ENCODE assay signal across 36 cellular contexts in the genomic region with DNA sequence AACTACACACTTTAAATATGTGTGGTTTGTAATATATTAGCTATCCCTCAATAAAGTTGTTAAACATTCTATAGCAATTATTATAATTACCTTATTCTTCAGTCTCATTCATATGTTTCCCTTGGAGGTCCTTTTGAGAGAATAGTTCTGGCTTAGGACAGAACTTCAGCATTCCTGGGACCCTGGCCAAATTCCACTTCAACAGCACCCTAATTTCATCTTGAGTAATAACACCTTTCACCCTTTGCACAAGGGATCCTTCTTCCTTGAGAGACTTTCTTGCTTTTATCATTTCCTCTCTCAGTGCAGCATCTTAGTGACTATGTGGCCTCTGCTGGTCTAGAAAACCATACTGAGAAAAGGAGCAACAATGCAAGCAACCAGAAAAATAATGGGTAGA.
"Had no signal": no experiment of that assay in that cellular context is flagged by ENCODE, and none has a peak within 500 bp of the region (broad histone marks: within the 10 kb centered on the region; RNA-seq: fewer than 3 reads in every experiment).

No MANE protein-coding gene starts in this region.

- H3K9me3 Mint-ChIP-seq: activated B cell treated with CpG ODN at 0.5 μM for 24 hours; activated CD4-positive, alpha-beta memory T cell treated with anti-CD3 and anti-CD28 coated beads for 36 hours; activated CD4-positive, alpha-beta T cell treated with anti-CD3 and anti-CD28 coated beads, Interleukin-2, amount 10 ng/mL, durations not matched to agents 24 days and 14 days; activated CD8-positive, alpha-beta T cell treated with anti-CD3 and anti-CD28 coated beads for 36 hours; activated naive CD4-positive, alpha-beta T cell treated with anti-CD3 and anti-CD28 coated beads, Interleukin-2, amount 10 ng/mL, durations not matched to agents 7 days and 5 days; activated naive CD4-positive, alpha-beta T cell treated with anti-CD3 and anti-CD28 coated beads, Interleukin-2, amount 50 U/mL, for 24 hours; activated naive CD8-positive, alpha-beta T cell treated with anti-CD3 and anti-CD28 coated beads, Interleukin-2, amount 10 ng/mL, durations not matched to agents 7 days and 5 days; activated naive CD8-positive, alpha-beta T cell treated with anti-CD3 and anti-CD28 coated beads, Interleukin-2, amount 50 U/mL, for 24 hours; activated T-cell treated with anti-CD3 and anti-CD28 coated beads, Interleukin-2, amount 50 U/mL, for 4 hours; activated T-cell treated with anti-CD3 and anti-CD28 coated beads, Interleukin-2, amount 50 U/mL, for 72 hours; activated T-helper 2 cell treated with anti-CD3 and anti-CD28 coated beads, Interferon-gamma antibody, Interleukin-2, Interleukin-4, amounts not matched to agents 10 μg/mL and 5 μg/mL and 100 μg/mL, durations not matched to agents 14 hours and 24 hours and 36 hours; T-helper 1 cell treated with Interleukin-12 subunit alpha and Interleukin-12 subunit beta and Interleukin-4 antibody, amounts not matched to agents 30 μg/mL and 1 μg/mL, for 36 hours; T-helper 2 cell treated with Interferon-gamma antibody and Interleukin-4, amounts not matched to agents 5 μg/mL and 100 μg/mL, for 36 hours had no signal

- DNase-seq: activated B cell treated with CpG ODN at 0.5 μM for 24 hours; activated CD4-positive, alpha-beta memory T cell treated with anti-CD3 and anti-CD28 coated beads for 36 hours; activated CD4-positive, alpha-beta T cell treated with anti-CD3 and anti-CD28 coated beads for 4 hours; activated CD4-positive, alpha-beta T cell treated with anti-CD3 and anti-CD28 coated beads, Interleukin-2, amount 10 ng/mL, durations not matched to agents 24 days and 14 days; activated CD4-positive, alpha-beta T cell treated with anti-CD3 and anti-CD28 coated beads, Interleukin-2, amount 50 U/mL, for 1 hour; activated CD4-positive, alpha-beta T cell treated with anti-CD3 and anti-CD28 coated beads, Interleukin-2, amount 50 U/mL, for 4 hours; activated CD4-positive, CD25-positive, alpha-beta regulatory T cell treated with anti-CD3 and anti-CD28 coated beads, Interleukin-2, amount 50 U/mL, for 72 hours; activated CD8-positive, alpha-beta memory T cell treated with anti-CD3 and anti-CD28 coated beads, Interleukin-2, amount 50 U/mL, for 4 hours; activated CD8-positive, alpha-beta T cell treated with anti-CD3 and anti-CD28 coated beads for 36 hours; activated effector memory CD4-positive, alpha-beta T cell treated with Interleukin-2 at 50 U/mL for 16 hours; activated gamma-delta T cell; activated naive CD4-positive, alpha-beta T cell treated with anti-CD3 and anti-CD28 coated beads, Interleukin-2, amount 10 ng/mL, durations not matched to agents 7 days and 5 days; activated naive CD4-positive, alpha-beta T cell treated with Interleukin-2 at 50 U/mL for 16 hours; activated naive CD8-positive, alpha-beta T cell treated with anti-CD3 and anti-CD28 coated beads, Interleukin-2, amount 10 ng/mL, durations not matched to agents 7 days and 5 days; activated naive CD8-positive, alpha-beta T cell treated with anti-CD3 and anti-CD28 coated beads, Interleukin-2, amount 50 U/mL, for 24 hours; activated T-cell treated with anti-CD3 and anti-CD28 coated beads for 4 hours; activated T-cell treated with anti-CD3 and anti-CD28 coated beads, Interleukin-2, amount 50 U/mL, for 1 hour; activated T-cell treated with anti-CD3 and anti-CD28 coated beads, Interleukin-2, amount 50 U/mL, for 4 hours; activated T-cell treated with anti-CD3 and anti-CD28 coated beads, Interleukin-2, amount 50 U/mL, for 72 hours; amygdala; anterior cingulate cortex; body of pancreas; brain microvascular endothelial cell; central memory CD4-positive, alpha-beta T cell; T-helper 1 cell; T-helper 2 cell; T-helper 9 cell had no signal

- H3K4me1 ChIP-seq: ascending aorta, body of pancreas, breast epithelium had no signal

- H3K27ac Mint-ChIP-seq: activated B cell treated with CpG ODN at 0.5 μM for 24 hours; activated CD4-positive, alpha-beta memory T cell treated with anti-CD3 and anti-CD28 coated beads for 36 hours; activated CD4-positive, alpha-beta T cell treated with anti-CD3 and anti-CD28 coated beads, Interleukin-2, amount 10 ng/mL, durations not matched to agents 24 days and 14 days; activated CD8-positive, alpha-beta T cell treated with anti-CD3 and anti-CD28 coated beads for 36 hours; activated naive CD4-positive, alpha-beta T cell treated with anti-CD3 and anti-CD28 coated beads, Interleukin-2, amount 10 ng/mL, durations not matched to agents 7 days and 5 days; activated naive CD4-positive, alpha-beta T cell treated with anti-CD3 and anti-CD28 coated beads, Interleukin-2, amount 50 U/mL, for 24 hours; activated naive CD8-positive, alpha-beta T cell; activated naive CD8-positive, alpha-beta T cell treated with anti-CD3 and anti-CD28 coated beads, Interleukin-2, amount 10 ng/mL, durations not matched to agents 7 days and 5 days; activated naive CD8-positive, alpha-beta T cell treated with anti-CD3 and anti-CD28 coated beads, Interleukin-2, amount 50 U/mL, for 24 hours; activated T-cell treated with anti-CD3 and anti-CD28 coated beads, Interleukin-2, amount 50 U/mL, for 72 hours; activated T-helper 2 cell treated with anti-CD3 and anti-CD28 coated beads, Interferon-gamma antibody, Interleukin-2, Interleukin-4, amounts not matched to agents 10 μg/mL and 5 μg/mL and 100 μg/mL, durations not matched to agents 14 hours and 24 hours and 36 hours; T-helper 1 cell treated with Interleukin-12 subunit alpha and Interleukin-12 subunit beta and Interleukin-4 antibody, amounts not matched to agents 30 μg/mL and 1 μg/mL, for 36 hours; T-helper 2 cell treated with Interferon-gamma antibody and Interleukin-4, amounts not matched to agents 5 μg/mL and 100 μg/mL, for 36 hours had no signal

- H3K36me3 ChIP-seq: ascending aorta, brain microvascular endothelial cell, breast epithelium had no signal

- H3K27me3 ChIP-seq: ascending aorta, body of pancreas, brain microvascular endothelial cell, breast epithelium had no signal

- ATAC-seq: activated CD8-positive, alpha-beta T cell treated with anti-CD3 and anti-CD28 coated beads for 36 hours; activated naive CD8-positive, alpha-beta T cell treated with anti-CD3 and anti-CD28 coated beads, Interleukin-2, amount 50 U/mL, for 24 hours; activated T-cell treated with anti-CD3 and anti-CD28 coated beads, Interleukin-2, amount 50 U/mL, for 4 hours; activated T-cell treated with anti-CD3 and anti-CD28 coated beads, Interleukin-2, amount 50 U/mL, for 72 hours; body of pancreas had no signal

- H3K4me3 ChIP-seq: ascending aorta, body of pancreas, breast epithelium had no signal

- H3K4me1 Mint-ChIP-seq: activated B cell treated with CpG ODN at 0.5 μM for 24 hours; activated CD4-positive, alpha-beta T cell treated with anti-CD3 and anti-CD28 coated beads, Interleukin-2, amount 10 ng/mL, durations not matched to agents 24 days and 14 days; activated naive CD4-positive, alpha-beta T cell treated with anti-CD3 and anti-CD28 coated beads, Interleukin-2, amount 10 ng/mL, durations not matched to agents 7 days and 5 days; activated naive CD4-positive, alpha-beta T cell treated with anti-CD3 and anti-CD28 coated beads, Interleukin-2, amount 50 U/mL, for 24 hours; activated naive CD8-positive, alpha-beta T cell treated with anti-CD3 and anti-CD28 coated beads, Interleukin-2, amount 10 ng/mL, durations not matched to agents 7 days and 5 days; activated naive CD8-positive, alpha-beta T cell treated with anti-CD3 and anti-CD28 coated beads, Interleukin-2, amount 50 U/mL, for 24 hours had no signal

- H3K27ac ChIP-seq: ascending aorta, body of pancreas, brain microvascular endothelial cell, breast epithelium, VCaP had no signal

- H3K36me3 Mint-ChIP-seq: activated CD4-positive, alpha-beta memory T cell treated with anti-CD3 and anti-CD28 coated beads for 36 hours; activated naive CD4-positive, alpha-beta T cell treated with anti-CD3 and anti-CD28 coated beads, Interleukin-2, amount 10 ng/mL, durations not matched to agents 7 days and 5 days; activated naive CD4-positive, alpha-beta T cell treated with anti-CD3 and anti-CD28 coated beads, Interleukin-2, amount 50 U/mL, for 24 hours; activated naive CD8-positive, alpha-beta T cell; activated naive CD8-positive, alpha-beta T cell treated with anti-CD3 and anti-CD28 coated beads, Interleukin-2, amount 10 ng/mL, durations not matched to agents 7 days and 5 days had no signal

- H3K4me3 Mint-ChIP-seq: activated B cell treated with CpG ODN at 0.5 μM for 24 hours; activated CD4-positive, alpha-beta memory T cell treated with anti-CD3 and anti-CD28 coated beads for 36 hours; activated CD4-positive, alpha-beta T cell treated with anti-CD3 and anti-CD28 coated beads, Interleukin-2, amount 10 ng/mL, durations not matched to agents 24 days and 14 days; activated CD8-positive, alpha-beta T cell treated with anti-CD3 and anti-CD28 coated beads for 36 hours; activated naive CD4-positive, alpha-beta T cell treated with anti-CD3 and anti-CD28 coated beads, Interleukin-2, amount 10 ng/mL, durations not matched to agents 7 days and 5 days; activated naive CD4-positive, alpha-beta T cell treated with anti-CD3 and anti-CD28 coated beads, Interleukin-2, amount 50 U/mL, for 24 hours; activated naive CD8-positive, alpha-beta T cell; activated naive CD8-positive, alpha-beta T cell treated with anti-CD3 and anti-CD28 coated beads, Interleukin-2, amount 10 ng/mL, durations not matched to agents 7 days and 5 days; activated naive CD8-positive, alpha-beta T cell treated with anti-CD3 and anti-CD28 coated beads, Interleukin-2, amount 50 U/mL, for 24 hours; activated T-cell treated with anti-CD3 and anti-CD28 coated beads, Interleukin-2, amount 50 U/mL, for 4 hours; activated T-cell treated with anti-CD3 and anti-CD28 coated beads, Interleukin-2, amount 50 U/mL, for 72 hours; T-helper 1 cell treated with Interleukin-12 subunit alpha and Interleukin-12 subunit beta and Interleukin-4 antibody, amounts not matched to agents 30 μg/mL and 1 μg/mL, for 36 hours; T-helper 2 cell treated with Interferon-gamma antibody and Interleukin-4, amounts not matched to agents 5 μg/mL and 100 μg/mL, for 36 hours had no signal

- FAIRE-seq: TTC549 had no signal

- H3K27me3 Mint-ChIP-seq: activated B cell treated with CpG ODN at 0.5 μM for 24 hours; activated CD4-positive, alpha-beta memory T cell treated with anti-CD3 and anti-CD28 coated beads for 36 hours; activated CD4-positive, alpha-beta T cell treated with anti-CD3 and anti-CD28 coated beads, Interleukin-2, amount 10 ng/mL, durations not matched to agents 24 days and 14 days; activated CD8-positive, alpha-beta T cell treated with anti-CD3 and anti-CD28 coated beads for 36 hours; activated naive CD4-positive, alpha-beta T cell treated with anti-CD3 and anti-CD28 coated beads, Interleukin-2, amount 10 ng/mL, durations not matched to agents 7 days and 5 days; activated naive CD8-positive, alpha-beta T cell treated with anti-CD3 and anti-CD28 coated beads, Interleukin-2, amount 10 ng/mL, durations not matched to agents 7 days and 5 days had no signal

- H3K9me3 ChIP-seq: ascending aorta, body of pancreas, breast epithelium had no signal
